In genomic region chr12:57073921-57074450, GRCh38 we compare ENCODE assay signal across 8 cellular contexts. TPM values are rescaled to one million over a fixed set of nuclear protein-coding genes. Genes with fewer than 3 reads are reported as not detected.
DNase-seq lines count a peak whose midpoint lies in the region; ATAC-seq and TF ChIP-seq lines count a peak whose summit lies in the region.
"Not testable (repeated sequence)": the region's sequence is repeated elsewhere in the genome, so short reads cannot be mapped to it uniquely, and the experiment has no call there.
"Had no signal": no experiment of that assay in that cellular context is flagged by ENCODE, and none has a peak within 500 bp of the region (broad histone marks: within the 10 kb centered on the region; RNA-seq: fewer than 3 reads in every experiment).

No MANE protein-coding gene starts in this region.

- H3K4me3 Mint-ChIP-seq in T-helper 17 cell; activated naive CD4-positive, alpha-beta T cell treated with anti-CD3 and anti-CD28 coated beads, Interleukin-2, amount 50 U/mL, for 24 hours; naive thymus-derived CD4-positive, alpha-beta T cell: not testable (repeated sequence)

- TF ChIP-seq POLR2A in esophagus muscularis mucosa (IDR thresholded peaks at IDR 0.05; ENCODE audit: low read depth); transverse colon (IDR thresholded peaks at IDR 0.05): not testable (repeated sequence)

- not testable (repeated sequence) for H3K9ac ChIP-seq in OCI-LY1 (ENCODE audit: low read length)

- peak overlapping the region; percentile 59 for H3K27ac Mint-ChIP-seq in T-helper 17 cell
- H3K27ac Mint-ChIP-seq in activated naive CD4-positive, alpha-beta T cell treated with anti-CD3 and anti-CD28 coated beads, Interleukin-2, amount 50 U/mL, for 24 hours, result peak overlapping the region; percentile 17
- H3K27ac Mint-ChIP-seq in naive thymus-derived CD4-positive, alpha-beta T cell, result peak overlapping the region in 7 of 9 donors; percentile 17 to 93 (median 55)

- not testable (repeated sequence) for H4K20me1 ChIP-seq in DOHH2 (ENCODE audit: control insufficient read depth, insufficient read depth, low read depth, low read length); OCI-LY1 (ENCODE audit: insufficient read depth, low read length)

- in situ Hi-C loops in transverse colon (cut with MboI; ENCODE audit: low pct_ligation_motif_present in 1 of 4, low pct_unique_long_range_greater_than_20kb in 1 of 4, low sequenced_read_pairs in 3 of 4), result loop anchor here in 1 of 4 donors (5.0 kb wide), 1 partner anchor 38 kb away; the partner anchor contains the start of gene STAT6

- peaks cover 26% of the 10 kb centered on the region for H3F3A ChIP-seq in DOHH2 (ENCODE audit: control insufficient read depth, insufficient read depth)
- not testable (repeated sequence) for H3F3A ChIP-seq in OCI-LY1 (ENCODE audit: insufficient read depth, low read length)

- TF ChIP-seq CTCF in DOHH2 (IDR thresholded peaks at IDR 0.05; ENCODE audit: low read depth, low read length, poor library complexity, severe bottlenecking); OCI-LY1 (IDR thresholded peaks at IDR 0.05; ENCODE audit: low read length); esophagus muscularis mucosa (IDR thresholded peaks at IDR 0.05); transverse colon (IDR thresholded peaks at IDR 0.05): not testable (repeated sequence)

- peaks cover 21% of the 10 kb centered on the region for H3K4me1 Mint-ChIP-seq in T-helper 17 cell
- peaks cover 31% of the 10 kb centered on the region for H3K4me1 Mint-ChIP-seq in activated naive CD4-positive, alpha-beta T cell treated with anti-CD3 and anti-CD28 coated beads, Interleukin-2, amount 50 U/mL, for 24 hours
- peaks cover 12 to 53% (median 36%) of the 10 kb centered on the region in 7 donors for H3K4me1 Mint-ChIP-seq in naive thymus-derived CD4-positive, alpha-beta T cell

- not testable (repeated sequence) for H2AFZ ChIP-seq in OCI-LY1 (ENCODE audit: low read length)

- H3K79me2 ChIP-seq in DOHH2 (ENCODE audit: control insufficient read depth, low read length) (peaks cover 84% of the 10 kb centered on the region), OCI-LY1 (ENCODE audit: insufficient read depth, low read length) (peaks cover 21% of the 10 kb centered on the region)

- not testable (repeated sequence) for TF ChIP-seq EP300 in esophagus muscularis mucosa (IDR thresholded peaks at IDR 0.05); transverse colon (IDR thresholded peaks at IDR 0.05; ENCODE audit: low read depth)

- H3K27me3 Mint-ChIP-seq in T-helper 17 cell; activated naive CD4-positive, alpha-beta T cell treated with anti-CD3 and anti-CD28 coated beads, Interleukin-2, amount 50 U/mL, for 24 hours; naive thymus-derived CD4-positive, alpha-beta T cell: not testable (repeated sequence)

- H3K36me3 ChIP-seq in DOHH2 (ENCODE audit: control insufficient read depth, low read length) (peaks cover 66% of the 10 kb centered on the region), OCI-LY1 (ENCODE audit: insufficient read depth, low read length) (peaks cover 52% of the 10 kb centered on the region), esophagus muscularis mucosa (peaks cover 0 to 24% (median 18%) of the 10 kb centered on the region in 4 donors)
- peaks cover 8 to 29% (median 13%) of the 10 kb centered on the region in 3 experiments for H3K36me3 ChIP-seq in naive thymus-derived CD4-positive, alpha-beta T cell (ENCODE audit: control insufficient read depth in 2 of 3, insufficient read depth in 3 of 3, low read length in 3 of 3)
- not testable (repeated sequence) for H3K36me3 ChIP-seq in transverse colon

- CTCF ChIA-PET in naive thymus-derived CD4-positive, alpha-beta T cell (lab: Charles Lee), result interaction anchor here (0.7 to 8.3 kb wide), 9 partner anchors 13 to 72 kb away, joined by 3 to 212 read pairs (median 4); partner anchors contain the start of gene STAT6

- H3K27me3 ChIP-seq in DOHH2 (ENCODE audit: control insufficient read depth, low read length); OCI-LY1 (ENCODE audit: insufficient read depth, low read length); esophagus muscularis mucosa; naive thymus-derived CD4-positive, alpha-beta T cell (ENCODE audit: control insufficient read depth in 2 of 2, insufficient read depth in 2 of 2, low read length in 2 of 2); transverse colon: not testable (repeated sequence)

- POLR2A ChIA-PET in naive thymus-derived CD4-positive, alpha-beta T cell (lab: Charles Lee), result interaction anchor here (0.6 to 13.7 kb wide), 9 partner anchors 10 to 92 kb away, joined by 3 to 294 read pairs (median 3); partner anchors contain the start of gene STAT6

- intact Hi-C loops in esophagus muscularis mucosa (cut with DNase I); naive thymus-derived CD4-positive, alpha-beta T cell (cut with micrococcal nuclease): not testable (repeated sequence)
- intact Hi-C loops in transverse colon (cut with DNase I; ENCODE audit: low total_unique reads), result loop anchor here (5.0 kb wide), 1 partner anchor 38 kb away; the partner anchor contains the start of gene STAT6

- H3K4me2 ChIP-seq in DOHH2 (ENCODE audit: low read length), result peak overlapping the region; percentile 63
- peak overlapping the region; percentile 49; the same call in 1 of the 2 replicates for H3K4me2 ChIP-seq in OCI-LY1 (ENCODE audit: low read length)

- H3K36me3 Mint-ChIP-seq in T-helper 17 cell (ENCODE audit: low read depth), result not testable (repeated sequence)
- peaks cover 17% of the 10 kb centered on the region for H3K36me3 Mint-ChIP-seq in activated naive CD4-positive, alpha-beta T cell treated with anti-CD3 and anti-CD28 coated beads, Interleukin-2, amount 50 U/mL, for 24 hours
- peaks cover 0 to 22% (median 13%) of the 10 kb centered on the region in 5 donors for H3K36me3 Mint-ChIP-seq in naive thymus-derived CD4-positive, alpha-beta T cell

- DNase-seq in T-helper 17 cell; esophagus muscularis mucosa (ENCODE audit: extremely low spot score); naive thymus-derived CD4-positive, alpha-beta T cell; transverse colon: not testable (repeated sequence)

- not testable (repeated sequence) for H3K9me3 ChIP-seq in DOHH2 (ENCODE audit: control insufficient read depth, insufficient read depth, low read length); OCI-LY1 (ENCODE audit: low read length); T-helper 17 cell (ENCODE audit: control insufficient read depth, low read length, poor library complexity, severe bottlenecking); esophagus muscularis mucosa; naive thymus-derived CD4-positive, alpha-beta T cell (ENCODE audit: control insufficient read depth in 2 of 3, low read length in 3 of 3); transverse colon

- H3K4me1 ChIP-seq in DOHH2 (ENCODE audit: control insufficient read depth, low read length) (peaks cover 67% of the 10 kb centered on the region), OCI-LY1 (ENCODE audit: insufficient read depth, low read length, severe bottlenecking) (peaks cover 31% of the 10 kb centered on the region), esophagus muscularis mucosa (peaks cover 7 to 43% (median 40%) of the 10 kb centered on the region in 4 donors), transverse colon (peaks cover 6 to 24% (median 14%) of the 10 kb centered on the region in 4 donors)
- peaks cover 0 to 10% of the 10 kb centered on the region in 2 donors for H3K4me1 ChIP-seq in naive thymus-derived CD4-positive, alpha-beta T cell (ENCODE audit: control insufficient read depth in 2 of 2, insufficient read depth in 2 of 2, low read length in 2 of 2)

- H3K27ac ChIP-seq in DOHH2 (ENCODE audit: low read depth, low read length) (peak overlapping the region; percentile 54; the same call in 1 of the 2 replicates), OCI-LY1 (ENCODE audit: low read depth, low read length, poor library complexity, severe bottlenecking) (peak overlapping the region; percentile 68), esophagus muscularis mucosa (replicated peaks in 1 of 4) (peak overlapping the region; percentile 70 to 78 (median 76)), transverse colon (peak overlapping the region; percentile 61 to 77 (median 69))
- peak overlapping the region; percentile 34 for H3K27ac ChIP-seq in naive thymus-derived CD4-positive, alpha-beta T cell (ENCODE audit: low read depth, low read length)

- H3K9me3 Mint-ChIP-seq in activated naive CD4-positive, alpha-beta T cell treated with anti-CD3 and anti-CD28 coated beads, Interleukin-2, amount 50 U/mL, for 24 hours; naive thymus-derived CD4-positive, alpha-beta T cell: not testable (repeated sequence)

- H3K9me2 ChIP-seq in DOHH2 (replicated peaks; ENCODE audit: control insufficient read depth, low read length); OCI-LY1 (ENCODE audit: low read depth, low read length): not testable (repeated sequence)

- WGBS in esophagus muscularis mucosa, result 94% methylated on average over 3 of the region's 3 CpGs
- whole genome bisulfite sequencing in transverse colon (ENCODE audit: low coverage in 1 of 2), 2 donors, result 100% methylated on average over 2 to 3 of the region's 3 CpGs

- H3K4me3 ChIP-seq in DOHH2 (ENCODE audit: low read length), result peak overlapping the region; percentile 19; the same call in 1 of the 2 replicates
- not testable (repeated sequence) for H3K4me3 ChIP-seq in OCI-LY1 (ENCODE audit: low read depth, low read length, poor library complexity, severe bottlenecking); esophagus muscularis mucosa; naive thymus-derived CD4-positive, alpha-beta T cell (ENCODE audit: low read length); transverse colon

- ATAC-seq in T-helper 17 cell; naive thymus-derived CD4-positive, alpha-beta T cell: not testable (repeated sequence)

RNA-seq across cellular contexts. Expression of gene NEMP1, which starts 4.6 kb away (rescaled TPM):
- total RNA-seq in T-helper 17 cell, result 10 to 100 TPM; 12.2 to 14.1 TPM
- 10 to 100 TPM in 2 of 4 donors, 1 to 10 TPM in 2; 8.3 to 11.8 (median 10.0) TPM for total RNA-seq in esophagus muscularis mucosa
- total RNA-seq in naive thymus-derived CD4-positive, alpha-beta T cell, result 10 to 100 TPM; 13.1 to 47.6 (median 29.3) TPM
- polyA plus RNA-seq in naive thymus-derived CD4-positive, alpha-beta T cell, result 1 to 10 TPM; 2.9 to 7.4 TPM
- total RNA-seq in transverse colon, result 10 to 100 TPM in 1 of 4 donors, 1 to 10 TPM in 3; 4.0 to 66.7 (median 5.2) TPM

RNA-seq across cellular contexts. Expression of gene NAB2, which starts 14.9 kb away (rescaled TPM):
- 1 to 10 TPM; 4.0 to 5.0 TPM for total RNA-seq in T-helper 17 cell
- total RNA-seq in esophagus muscularis mucosa, result 10 to 100 TPM; 21.6 to 41.5 (median 35.1) TPM
- total RNA-seq in naive thymus-derived CD4-positive, alpha-beta T cell, result 10 to 100 TPM in 3 of 5 experiments, 1 to 10 TPM in 2; 5.7 to 22.4 (median 15.5) TPM
- 1 to 10 TPM in 1 of 2 donors, under 1 TPM in 1; 0.46 to 2.8 TPM for polyA plus RNA-seq in naive thymus-derived CD4-positive, alpha-beta T cell
- total RNA-seq in transverse colon, result 1 to 10 TPM; 2.6 to 9.1 (median 4.7) TPM

RNA-seq across cellular contexts. Expression of gene MYO1A, which starts 24.1 kb away (rescaled TPM):
- total RNA-seq in T-helper 17 cell, result under 1 TPM in 1 of 2 donors, not detected in 1; 0.70 TPM
- total RNA-seq in esophagus muscularis mucosa, result 1 to 10 TPM in 1 of 4 donors, under 1 TPM in 3; 0.06 to 1.1 (median 0.83) TPM
- 1 to 10 TPM; 1.3 to 2.3 (median 1.9) TPM for total RNA-seq in naive thymus-derived CD4-positive, alpha-beta T cell
- under 1 TPM; 0.56 to 0.68 TPM for polyA plus RNA-seq in naive thymus-derived CD4-positive, alpha-beta T cell
- total RNA-seq in transverse colon, result 100 to 1,000 TPM; 118 to 234 (median 184) TPM
- total RNA-seq: Daoy had no signal

RNA-seq across cellular contexts. Expression of gene STAT6, which starts 37.2 kb away (rescaled TPM):
- total RNA-seq in T-helper 17 cell (100 to 1,000 TPM; 205 to 253 TPM), esophagus muscularis mucosa (100 to 1,000 TPM; 111 to 168 (median 157) TPM), transverse colon (100 to 1,000 TPM; 181 to 318 (median 198) TPM)
- total RNA-seq in naive thymus-derived CD4-positive, alpha-beta T cell, result 100 to 1,000 TPM; 206 to 403 (median 294) TPM
- 100 to 1,000 TPM in 1 of 2 donors, 10 to 100 TPM in 1; 99.3 to 104 TPM for polyA plus RNA-seq in naive thymus-derived CD4-positive, alpha-beta T cell

RNA-seq across cellular contexts. Expression of gene LRP1, which starts 54.3 kb away (rescaled TPM):
- 10 to 100 TPM in 1 of 2 donors, 1 to 10 TPM in 1; 3.8 to 11.6 TPM for total RNA-seq in T-helper 17 cell
- 100 to 1,000 TPM; 203 to 338 (median 250) TPM for total RNA-seq in esophagus muscularis mucosa
- 100 to 1,000 TPM in 1 of 5 experiments, 10 to 100 TPM in 3, under 1 TPM in 1; 0.58 to 119 (median 14.8) TPM for total RNA-seq in naive thymus-derived CD4-positive, alpha-beta T cell
- polyA plus RNA-seq in naive thymus-derived CD4-positive, alpha-beta T cell, result 1 to 10 TPM in 1 of 2 donors, under 1 TPM in 1; 0.72 to 1.2 TPM
- total RNA-seq in transverse colon, result 100 to 1,000 TPM in 3 of 4 donors, 10 to 100 TPM in 1; 94.3 to 248 (median 199) TPM

Comparison
In these comparisons a context has a peak if more than half of its experiments do, and no peak if none do; other contexts are left out.
1. RNA of gene MYO1A, which starts 24.1 kb away (total RNA-seq): 118 to 234 TPM in transverse colon; 1.3 to 2.3 TPM in naive thymus-derived CD4-positive, alpha-beta T cell, 0.06 to 1.1 TPM in esophagus muscularis mucosa and 0.70 TPM in T-helper 17 cell; every median in the first group is over 10 times any median in the second.
2. Peak in every context shown above with its lines, with median percentiles within 50 percentile points of each other: H3K27ac ChIP-seq and H3K27ac Mint-ChIP-seq.